Comparison of ENCODE assay signal across 1 cellular context in genomic region chr16:87842209-87842869, GRCh38.
TF ChIP-seq lines count a peak whose summit lies in the region.

No MANE protein-coding gene starts in this region.

TF ChIP-seq in HCT116, 20 proteins besides CTCF, POLR2A, EP300 and RAD21 (continued from another document):
- no peak for TF ChIP-seq ZBTB33 (IDR thresholded peaks at IDR 0.05; ENCODE audit: extremely low read depth, insufficient replicate concordance, low read length)
- no peak for TF ChIP-seq ELF1 (IDR thresholded peaks at IDR 0.05; ENCODE audit: borderline replicate concordance, low read depth)
- peak; percentile 18 for TF ChIP-seq TCF7L2 (IDR thresholded peaks at IDR 0.05; ENCODE audit: borderline replicate concordance, extremely low read depth, insufficient read depth, insufficient read length)
- TF ChIP-seq SP1 (IDR thresholded peaks at IDR 0.05; ENCODE audit: low read depth), result no peak
